Comparison of ENCODE assay signal across 12 cellular contexts in genomic region chr13:48580886-48581285, GRCh38. TPM values are rescaled to one million over a fixed set of nuclear protein-coding genes. Genes with fewer than 3 reads are reported as not detected.
A peak's percentile ranks its signal among the peaks of the same experiment; 100 is the strongest.
DNase-seq lines count a peak whose midpoint lies in the region; ATAC-seq and TF ChIP-seq lines count a peak whose summit lies in the region.
"Had no signal": no experiment of that assay in that cellular context is flagged by ENCODE, and none has a peak within 500 bp of the region (broad histone marks: within the 10 kb centered on the region; RNA-seq: fewer than 3 reads in every experiment).

No MANE protein-coding gene starts in this region.

- peak overlapping the region; percentile 52 for H2BK12ac ChIP-seq in trophoblast cell (ENCODE audit: low read length)

- no peak for TF ChIP-seq RAD21 in SK-N-SH (IDR thresholded peaks at IDR 0.05; ENCODE audit: low read length)

- peaks cover 7% of the 10 kb centered on the region for H3K27me3 Mint-ChIP-seq in neural progenitor cell (ENCODE audit: insufficient read depth, low read depth)

- no peaks in the 10 kb centered on the region for H3K36me3 ChIP-seq in SK-N-SH (replicated peaks in 1 of 2; ENCODE audit: control insufficient read depth in 1 of 2, insufficient read depth in 2 of 2, low read length in 1 of 2)
- H3K36me3 ChIP-seq in KOPT-K1 (ENCODE audit: insufficient read depth, low read length) = no peaks in the 10 kb centered on the region
- no peaks in the 10 kb centered on the region for H3K36me3 ChIP-seq in esophagus muscularis mucosa
- H3K36me3 ChIP-seq in trophoblast cell (ENCODE audit: control insufficient read depth in 1 of 2, insufficient read depth in 2 of 2, low read length in 2 of 2) = no peaks in the 10 kb centered on the region
- no peaks in the 10 kb centered on the region for H3K36me3 ChIP-seq in neural progenitor cell
- no peaks in the 10 kb centered on the region for H3K36me3 ChIP-seq in MG63
- H3K36me3 ChIP-seq: BLaER1 had no signal

- H4K8ac ChIP-seq in trophoblast cell (ENCODE audit: low read depth, low read length) = no peak overlapping the region

- H3K4me3 Mint-ChIP-seq in neural progenitor cell = no peak overlapping the region
- H3K4me3 Mint-ChIP-seq: IgD-negative memory B cell had no signal

- POLR2A ChIA-PET in SK-N-SH (lab: Yijun Ruan, JAX) = interaction anchor here (0.6 kb wide), 1 partner anchor 566 kb away, joined by 3 read pairs; no protein-coding TSS in a partner anchor

- H3K27ac ChIP-seq in SK-N-SH (ENCODE audit: low read depth in 2 of 2, low read length in 1 of 2) (no peak overlapping the region), KOPT-K1 (ENCODE audit: low read depth, low read length, poor library complexity, severe bottlenecking) (peak overlapping the region; percentile 98), esophagus muscularis mucosa (replicated peaks in 1 of 4) (no peak overlapping the region), trophoblast cell (ENCODE audit: low read depth, low read length) (no peak overlapping the region), neural progenitor cell (no peak overlapping the region)
- H3K27ac ChIP-seq: 22Rv1, BLaER1 had no signal

- H3K9me3 ChIP-seq in SK-N-SH = no peaks in the 10 kb centered on the region
- no peaks in the 10 kb centered on the region for H3K9me3 ChIP-seq in KOPT-K1 (ENCODE audit: insufficient read depth, low read length, poor library complexity, severe bottlenecking)
- no peaks in the 10 kb centered on the region for H3K9me3 ChIP-seq in esophagus muscularis mucosa
- H3K9me3 ChIP-seq in trophoblast cell (ENCODE audit: insufficient read depth, low read depth, low read length) = no peaks in the 10 kb centered on the region
- no peaks in the 10 kb centered on the region for H3K9me3 ChIP-seq in neural progenitor cell (ENCODE audit: low read depth)
- H3K9me3 ChIP-seq in MG63 = no peaks in the 10 kb centered on the region

- no peak overlapping the region for H3K23ac ChIP-seq in trophoblast cell (ENCODE audit: low read length)

- H3K79me2 ChIP-seq in SK-N-SH (ENCODE audit: insufficient read depth) = no peaks in the 10 kb centered on the region
- no peaks in the 10 kb centered on the region for H3K79me2 ChIP-seq in trophoblast cell (ENCODE audit: control insufficient read depth, insufficient read depth, low read length, poor library complexity)
- no peaks in the 10 kb centered on the region for H3K79me2 ChIP-seq in neural progenitor cell (ENCODE audit: low read depth)

- H3K27me3 ChIP-seq in SK-N-SH (ENCODE audit: insufficient read depth) = no peaks in the 10 kb centered on the region
- H3K27me3 ChIP-seq in esophagus muscularis mucosa = no peaks in the 10 kb centered on the region
- H3K27me3 ChIP-seq in trophoblast cell (ENCODE audit: insufficient read depth, low read length) = no peaks in the 10 kb centered on the region
- H3K27me3 ChIP-seq in neural progenitor cell = no peaks in the 10 kb centered on the region
- no peaks in the 10 kb centered on the region for H3K27me3 ChIP-seq in MG63
- H3K27me3 ChIP-seq: BLaER1 had no signal

- TF ChIP-seq POLR2A in esophagus muscularis mucosa (IDR thresholded peaks at IDR 0.05; ENCODE audit: low read depth) = no peak

- no peak overlapping the region for H2BK120ac ChIP-seq in trophoblast cell (ENCODE audit: insufficient read depth, low read length, poor library complexity)

- no peak for ATAC-seq in SK-N-SH treated with all-trans-retinoic acid at 6 μM for 48 hours

- H3K14ac ChIP-seq in trophoblast cell (ENCODE audit: low read length) = no peak overlapping the region

- 43% methylated on average over 5 of the region's 5 CpGs for WGBS in SK-N-SH (ENCODE audit: low lambda C conversion rate)
- WGBS in esophagus muscularis mucosa = 62% methylated on average over 5 of the region's 5 CpGs
- WGBS in trophoblast cell (ENCODE audit: extremely low coverage, insufficient coverage, insufficient read length) = no CpG with 5 or more reads among the region's 5 CpGs

- H3K4me1 Mint-ChIP-seq in neural progenitor cell = peaks cover 13% of the 10 kb centered on the region

- no peak overlapping the region for H2AK5ac ChIP-seq in trophoblast cell (ENCODE audit: low read length)

- no peak overlapping the region for H2BK5ac ChIP-seq in trophoblast cell (ENCODE audit: low read depth, low read length, poor library complexity)

- H4K12ac ChIP-seq in trophoblast cell (ENCODE audit: low read depth, low read length) = no peak overlapping the region

- H4K91ac ChIP-seq in trophoblast cell (ENCODE audit: low read depth, low read length) = no peak overlapping the region

- intact Hi-C loops in esophagus muscularis mucosa (cut with DNase I) = loop anchor here (5.0 to 10.0 kb wide), 4 partner anchors 169 to 456 kb away; partner anchors contain the start of genes ITM2B and LPAR6

- no peaks in the 10 kb centered on the region for H3K79me1 ChIP-seq in trophoblast cell (ENCODE audit: low read length)

- H3K9me3 Mint-ChIP-seq in neural progenitor cell = no peaks in the 10 kb centered on the region
- H3K9me3 Mint-ChIP-seq: IgD-negative memory B cell had no signal

- peak overlapping the region; percentile 21; the same call in 1 of the 2 replicates for H2AFZ ChIP-seq in SK-N-SH (ENCODE audit: low read depth)
- no peak overlapping the region for H2AFZ ChIP-seq in trophoblast cell (ENCODE audit: insufficient read depth, low read length, poor library complexity)
- no peak overlapping the region for H2AFZ ChIP-seq in neural progenitor cell (replicated peaks)

- TF ChIP-seq EP300 in SK-N-SH (IDR thresholded peaks at IDR 0.05; ENCODE audit: borderline replicate concordance in 1 of 2, low read depth in 1 of 2, low read length in 1 of 2) = no peak
- TF ChIP-seq EP300 in esophagus muscularis mucosa (IDR thresholded peaks at IDR 0.05) = no peak

- no peaks in the 10 kb centered on the region for H3F3A ChIP-seq in SK-N-SH (replicated peaks; ENCODE audit: insufficient read depth)
- H3F3A ChIP-seq in neural progenitor cell (ENCODE audit: low read depth) = peaks cover 8% of the 10 kb centered on the region

- no peak overlapping the region for H3K18ac ChIP-seq in trophoblast cell (ENCODE audit: low read length)

- DNase-seq in SK-N-SH = no peak
- peak; percentile 45 for DNase-seq in esophagus muscularis mucosa (ENCODE audit: extremely low spot score)
- DNase-seq in trophoblast cell = no peak
- no peak for DNase-seq in neural progenitor cell (ENCODE audit: low spot score)
- no peak for DNase-seq in MG63
- no peak for DNase-seq in NCI-H524 treated with DMSO at 0.1 percent for 48 hours (lab: John Stamatoyannopoulos, UW)
- DNase-seq: DMS 273 treated with DMSO at 0.1 percent for 48 hours had no signal

- H3K4me3 ChIP-seq in SK-N-SH (ENCODE audit: low read depth in 2 of 2, low read length in 1 of 2) (no peak overlapping the region), esophagus muscularis mucosa (no peak overlapping the region), trophoblast cell (ENCODE audit: low read depth, low read length) (no peak overlapping the region), neural progenitor cell (no peak overlapping the region), MG63 (no peak overlapping the region)
- H3K4me3 ChIP-seq: BLaER1 had no signal

- no peak overlapping the region for H3K27ac Mint-ChIP-seq in neural progenitor cell
- H3K27ac Mint-ChIP-seq: IgD-negative memory B cell had no signal

- no peaks in the 10 kb centered on the region for H3K36me3 Mint-ChIP-seq in neural progenitor cell
- H3K36me3 Mint-ChIP-seq: IgD-negative memory B cell had no signal

- TF ChIP-seq CTCF in SK-N-SH (IDR thresholded peaks at IDR 0.05) (no peak), esophagus muscularis mucosa (IDR thresholded peaks at IDR 0.05) (no peak), neural progenitor cell (IDR thresholded peaks at IDR 0.05) (no peak)

- H3K4me2 ChIP-seq in SK-N-SH (no peak overlapping the region), trophoblast cell (ENCODE audit: low read length) (no peak overlapping the region), neural progenitor cell (no peak overlapping the region)

- no peaks in the 10 kb centered on the region for H4K20me1 ChIP-seq in SK-N-SH (ENCODE audit: insufficient read depth)
- no peaks in the 10 kb centered on the region for H4K20me1 ChIP-seq in neural progenitor cell (ENCODE audit: low read depth)
- H4K20me1 ChIP-seq: BLaER1 had no signal

- H3K9me2 ChIP-seq in SK-N-SH = no peaks in the 10 kb centered on the region

- no peaks in the 10 kb centered on the region; a peak in 2 of 4 replicates for H3K4me1 ChIP-seq in SK-N-SH (ENCODE audit: control insufficient read depth in 1 of 2, insufficient read depth in 2 of 2, low read depth in 1 of 2, low read length in 1 of 2)
- peaks cover 23 to 37% (median 29%) of the 10 kb centered on the region in 4 donors for H3K4me1 ChIP-seq in esophagus muscularis mucosa
- peaks cover 6 to 8% of the 10 kb centered on the region in 2 experiments for H3K4me1 ChIP-seq in trophoblast cell (ENCODE audit: control insufficient read depth in 1 of 2, insufficient read depth in 2 of 2, low read length in 2 of 2)
- H3K4me1 ChIP-seq in neural progenitor cell = peaks cover 18% of the 10 kb centered on the region

- CTCF ChIA-PET in SK-N-SH (lab: Yijun Ruan, JAX) = interaction anchor here (0.5 to 5.3 kb wide), 25 partner anchors 10 to 543 kb away, joined by 3 to 40 read pairs (median 4); partner anchors contain the start of gene NUDT15

- no peak overlapping the region for H3K4ac ChIP-seq in trophoblast cell (ENCODE audit: low read depth, low read length)

- H3K9ac ChIP-seq in SK-N-SH = no peak overlapping the region
- H3K9ac ChIP-seq in trophoblast cell (ENCODE audit: low read length) = no peak overlapping the region
- no peak overlapping the region for H3K9ac ChIP-seq in neural progenitor cell
- H3K9ac ChIP-seq: BLaER1 had no signal

TF ChIP-seq in SK-N-SH treated with all-trans-retinoic acid at 6 μM for 48 hours, 23 proteins besides CTCF, POLR2A, EP300 and RAD21 (continues in another document):
- TF ChIP-seq CSRNP3 (CRISPR knock-in tag; IDR thresholded peaks at IDR 0.05) (no peak), BACH2 (CRISPR knock-in tag; IDR thresholded peaks at IDR 0.05; ENCODE audit: borderline replicate concordance) (no peak)

RNA-seq across cellular contexts. Expression of gene RCBTB2, which starts 48.0 kb away (rescaled TPM):
- 2.8 and 4.3 TPM in 2 replicates for polyA plus RNA-seq in SK-N-SH (2012; rRNA removed)
- polyA plus RNA-seq in SK-N-SH (2012; cell fraction: cytosol; rRNA removed) = 3.2 and 3.4 TPM in 2 replicates
- polyA plus RNA-seq in SK-N-SH (2012; cell fraction: nucleus; rRNA removed) = 2.4 and 4.7 TPM in 2 replicates
- total RNA-seq in esophagus muscularis mucosa = 10 to 100 TPM; 10.1 to 14.5 (median 11.0) TPM
- 3.6 and 4.2 TPM in 2 replicates for polyA plus RNA-seq in trophoblast cell (2013)
- 34.8 and 38.4 TPM in 2 replicates for total RNA-seq in neural progenitor cell (ENCODE audit: low replicate concordance)
- 2.0 and 3.0 TPM in 2 replicates for total RNA-seq in MG63 (2014; rRNA removed; shearing (Covaris generic); ENCODE audit: low replicate concordance)
